Comparison of ENCODE assay signal across 35 cellular contexts in the genomic region with DNA sequence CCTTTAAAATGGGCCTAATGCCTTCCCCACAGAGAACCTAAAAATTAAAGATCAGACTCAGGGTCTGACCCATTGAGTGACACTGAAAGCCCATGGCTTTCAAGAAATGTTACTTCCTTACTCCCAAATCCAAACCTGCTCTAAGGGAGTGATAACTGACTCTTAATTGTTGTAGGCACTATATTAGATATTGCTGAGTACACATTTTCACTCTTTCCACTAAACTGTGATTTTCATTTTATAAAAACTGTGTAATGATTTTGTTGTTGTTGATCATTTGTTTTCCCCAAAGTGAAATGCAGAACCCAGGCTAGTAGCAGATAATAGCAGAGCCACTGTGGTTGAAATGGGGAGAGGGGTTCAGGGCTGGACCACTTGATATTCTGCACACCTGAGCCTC.
"Had no signal": no experiment of that assay in that cellular context is flagged by ENCODE, and none has a peak within 500 bp of the region (broad histone marks: within the 10 kb centered on the region; RNA-seq: fewer than 3 reads in every experiment).

No MANE protein-coding gene starts in this region.

- H3K36me3 ChIP-seq: MG63 had no signal

- H3K9me3 ChIP-seq: MG63 had no signal

- H3K27me3 ChIP-seq: MG63 had no signal

- DNase-seq: MG63, MM.1S, MV-4-11, NCI-H1048, NCI-H1092, NCI-H1092 treated with DMSO at 0.1 percent for 48 hours, NCI-H1105, NCI-H1105 treated with DMSO at 0.1 percent for 48 hours, NCI-H1417, NCI-H1417 treated with DMSO at 0.1 percent for 48 hours, NCI-H1436, NCI-H1436 treated with DMSO at 0.1 percent for 48 hours, NCI-H146, NCI-H1694, NCI-H1694 treated with DMSO at 0.1 percent for 48 hours, NCI-H187, NCI-H187 treated with DMSO at 0.1 percent for 48 hours, NCI-H1930, NCI-H2029, NCI-H2029 treated with DMSO at 0.1 percent for 48 hours, NCI-H2081, NCI-H2081 treated with DMSO at 0.1 percent for 48 hours, NCI-H2107, NCI-H2171, NCI-H2171 treated with DMSO at 0.1 percent for 48 hours, NCI-H2227 treated with DMSO at 0.1 percent for 48 hours, NCI-H226, NCI-H345, NCI-H446, NCI-H446 treated with DMSO at 0.1 percent for 48 hours, NCI-H510A, NCI-H510A treated with DMSO at 0.1 percent for 48 hours, NCI-H524, NCI-H524 treated with DMSO at 0.1 percent for 48 hours, NCI-H526 had no signal

- H3K4me3 ChIP-seq: MG63 had no signal
